In the genomic region with DNA sequence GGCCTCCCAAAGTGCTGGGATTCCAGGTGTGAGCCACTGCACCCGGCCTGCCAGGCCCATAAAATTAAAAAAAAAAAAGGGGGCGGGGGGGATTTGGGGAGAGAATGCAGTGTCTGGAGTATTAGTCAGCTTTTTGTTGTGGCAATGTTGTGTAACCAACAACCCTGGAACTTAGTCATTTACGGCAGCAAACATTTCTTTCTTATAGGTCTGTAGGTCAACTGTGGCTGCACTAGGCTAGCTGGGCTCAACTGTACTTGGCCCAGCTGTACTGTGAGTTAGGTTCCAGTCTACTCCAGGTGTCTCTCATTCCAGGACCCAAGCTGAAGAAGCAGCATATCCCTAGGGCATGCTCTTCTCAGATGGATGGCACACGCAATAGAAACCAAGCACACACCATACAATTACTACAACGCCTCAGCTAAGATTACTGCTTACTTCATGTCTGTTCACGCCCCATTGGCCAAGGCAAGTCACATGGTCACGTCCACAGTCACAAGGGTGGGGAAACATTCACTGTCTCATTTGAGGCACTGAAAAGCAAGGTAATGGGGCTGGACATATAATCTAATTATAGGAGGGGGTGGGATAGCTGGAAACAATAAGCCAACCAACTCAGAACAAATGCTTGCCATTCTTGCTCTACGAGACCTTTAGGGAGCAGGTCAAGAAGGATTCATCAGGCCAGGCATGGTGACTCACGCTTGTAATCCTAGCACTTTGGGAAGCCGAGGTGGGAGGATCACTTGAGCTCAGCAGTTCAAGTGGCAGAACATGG, we compare ENCODE assay signal across 9 cellular contexts. TPM values are rescaled to one million over a fixed set of nuclear protein-coding genes. Genes with fewer than 3 reads are reported as not detected.
A peak's percentile ranks its signal among the peaks of the same experiment; 100 is the strongest.
DNase-seq lines count a peak whose midpoint lies in the region; ATAC-seq and TF ChIP-seq lines count a peak whose summit lies in the region.
"Had no signal": no experiment of that assay in that cellular context is flagged by ENCODE, and none has a peak within 500 bp of the region (broad histone marks: within the 10 kb centered on the region; RNA-seq: fewer than 3 reads in every experiment).

No MANE protein-coding gene starts in this region.

- no peaks in the 10 kb centered on the region for H3K4me1 ChIP-seq in lower lobe of right lung

- H3K4me3 ChIP-seq in epithelial cell of proximal tubule (ENCODE audit: low read depth, low read length) (no peak overlapping the region), retinal pigment epithelial cell (ENCODE audit: low read length) (no peak overlapping the region), lower lobe of right lung (no peak overlapping the region)

- H3K9me3 ChIP-seq in lower lobe of right lung: no peaks in the 10 kb centered on the region

- no peak overlapping the region for H3K27ac ChIP-seq in lower lobe of right lung

- peak in 2 of 3 experiments; percentile 24 to 33 for DNase-seq in NCI-H1417 (lab: John Stamatoyannopoulos, UW)
- DNase-seq in NCI-H1417 treated with DMSO at 0.1 percent for 48 hours (lab: John Stamatoyannopoulos, UW): no peak
- DNase-seq in NCI-H69 (lab: John Stamatoyannopoulos, UW): peak; percentile 90
- DNase-seq in epithelial cell of proximal tubule (ENCODE audit: low read depth): peak; percentile 44
- peak; percentile 44 for DNase-seq in retinal pigment epithelial cell (ENCODE audit: low read depth)
- DNase-seq in NCI-H146 (lab: John Stamatoyannopoulos, UW): no peak
- DNase-seq in Ammon's horn (ENCODE audit: low spot score): no peak
- DNase-seq in lower lobe of right lung: no peak
- DNase-seq: activated CD4-positive, alpha-beta memory T cell treated with anti-CD3 and anti-CD28 coated beads, Interleukin-2, amount 10 ng/mL, durations not matched to agents 7 days and 5 days had no signal

- intact Hi-C loops in lower lobe of right lung (cut with DNase I): no loop called here

- H3K27me3 ChIP-seq in lower lobe of right lung (ENCODE audit: low read depth): no peaks in the 10 kb centered on the region

- no peaks in the 10 kb centered on the region for H3K36me3 ChIP-seq in lower lobe of right lung

- ATAC-seq in lower lobe of right lung: no peak

- TF ChIP-seq CTCF in epithelial cell of proximal tubule (conservative IDR thresholded peaks at IDR 0.05; ENCODE audit: low read depth, low read length) (no peak), retinal pigment epithelial cell (conservative IDR thresholded peaks at IDR 0.05; ENCODE audit: low read depth, low read length) (no peak), lower lobe of right lung (IDR thresholded peaks at IDR 0.05) (no peak)

RNA-seq across cellular contexts. Expression of a gene that starts 10.4 kb away (rescaled TPM):
- total RNA-seq in epithelial cell of proximal tubule (50.9 and 57.4 TPM in 2 replicates), lower lobe of right lung (21.7 TPM)

RNA-seq across cellular contexts. Expression of a gene that starts 34.3 kb away (rescaled TPM):
- total RNA-seq in epithelial cell of proximal tubule (12.7 and 17.4 TPM in 2 replicates), lower lobe of right lung (9.3 TPM)

RNA-seq across cellular contexts. Expression of a gene that starts 36.1 kb away (rescaled TPM):
- total RNA-seq in epithelial cell of proximal tubule (33.6 and 36.2 TPM in 2 replicates), lower lobe of right lung (44.9 TPM)

Comparison
In these comparisons a context has a peak if more than half of its experiments do, and no peak if none do; other contexts are left out.
1. DNase-seq: peak in NCI-H1417 (2 of 3), NCI-H69 (single experiment), epithelial cell of proximal tubule (single experiment) and retinal pigment epithelial cell (single experiment); none in NCI-H1417 treated with DMSO at 0.1 percent for 48 hours (single experiment), NCI-H146 (single experiment), Ammon's horn (single experiment) and lower lobe of right lung (single experiment).